8 cellular contexts compared by ENCODE assay signal in genomic region chr18:24014062-24014985, GRCh38. TPM values are rescaled to one million over a fixed set of nuclear protein-coding genes. Genes with fewer than 3 reads are reported as not detected.
DNase-seq lines count a peak whose midpoint lies in the region; FAIRE-seq and TF ChIP-seq lines count a peak whose summit lies in the region.

TSS of gene TTC39C (plus strand) at chr18:24014754. CDS start at chr18:24014872, 118 bp downstream.

- no peaks in the 10 kb centered on the region for H3K9me1 ChIP-seq in keratinocyte (ENCODE audit: control insufficient read depth, extremely low read depth, insufficient read depth, low read length)

- CTCF ChIA-PET in HEK293 (lab: Yijun Ruan, JAX) = interaction anchor here (0.6 to 2.3 kb wide), 2 partner anchors 11 to 96 kb away, joined by 3 to 6 read pairs; no protein-coding TSS in a partner anchor

- H3K9ac ChIP-seq in keratinocyte (ENCODE audit: control insufficient read depth, extremely low read depth, insufficient read depth, low read length) = peak within 1 kb of the TSS; percentile 82

- H4K20me1 ChIP-seq in keratinocyte (ENCODE audit: control insufficient read depth, extremely low read depth, insufficient read depth, low read length) = no peaks in the 10 kb centered on the region

- H2AFZ ChIP-seq in keratinocyte (ENCODE audit: control insufficient read depth, low read length) = peak within 1 kb of the TSS; percentile 60

- peak within 1 kb of the TSS; percentile 77 for H3K4me2 ChIP-seq in keratinocyte (ENCODE audit: control insufficient read depth, extremely low read depth, insufficient read depth, low read depth, low read length)

- 0 out of 2 replicates have a peak, but pooled peaks have one; percentile 7 for TF ChIP-seq CTCF in HEK293 (tag by site-specific recombination; IDR thresholded peaks at IDR 0.05)
- TF ChIP-seq CTCF in WI38 (IDR thresholded peaks at IDR 0.05; ENCODE audit: low read depth, low read length) = no peak
- no peak for TF ChIP-seq CTCF in keratinocyte (optimal IDR thresholded peaks at IDR 0.05 in 1 of 3, IDR thresholded peaks at IDR 0.05 in 1 of 3, conservative IDR thresholded peaks at IDR 0.05 in 1 of 3; ENCODE audit: extremely low read depth in 1 of 3, insufficient read depth in 2 of 3, low read length in 3 of 3)

- H3K4me1 ChIP-seq in HEK293 (ENCODE audit: control insufficient read depth, insufficient read depth, low read length) (peaks cover 4% of the 10 kb centered on the region), keratinocyte (ENCODE audit: control insufficient read depth, extremely low read depth, insufficient read depth, low read length) (peaks cover 11% of the 10 kb centered on the region)

- POLR2A ChIA-PET in HEK293 (lab: Yijun Ruan, JAX) = interaction anchor here (0.5 to 1.3 kb wide), 5 partner anchors 15 to 147 kb away, joined by 3 to 6 read pairs (median 3); partner anchors contain the start of gene CABYR

- H3K27ac ChIP-seq in HEK293 (ENCODE audit: extremely low read depth, low read depth, low read length) (peak within 1 kb of the TSS; percentile 86), keratinocyte (ENCODE audit: control insufficient read depth, insufficient read depth, low read length) (peak within 1 kb of the TSS; percentile 76)

- H3K36me3 ChIP-seq in HEK293 (ENCODE audit: control insufficient read depth in 2 of 2, insufficient read depth in 1 of 2, low read length in 2 of 2) (no peaks in the 10 kb centered on the region), keratinocyte (ENCODE audit: control insufficient read depth in 2 of 2, extremely low read depth in 1 of 2, insufficient read depth in 2 of 2, low read length in 2 of 2) (peaks cover 2 to 8% of the 10 kb centered on the region in 2 experiments)

- peaks cover 39% of the 10 kb centered on the region for H3K79me2 ChIP-seq in keratinocyte (ENCODE audit: control insufficient read depth, insufficient read depth, low read length)

- in situ Hi-C loops in T47D (cut with HindIII; ENCODE audit: low pct_unique_long_range_greater_than_20kb, low sequenced_read_pairs) = no loop called here

- H3K27me3 ChIP-seq in keratinocyte (ENCODE audit: control insufficient read depth, extremely low read depth, insufficient read depth, low read length) = peaks cover 2% of the 10 kb centered on the region

- DNase-seq in GM03348 (ENCODE audit: low spot score) = peak; percentile 94
- DNase-seq in NCI-H146 (lab: John Stamatoyannopoulos, UW) = peak; percentile 95
- peak; percentile 44 to 75 for DNase-seq in T47D (ENCODE audit: low read depth in 1 of 2, low spot score in 1 of 2)
- DNase-seq in keratinocyte (ENCODE audit: low read depth, low spot score) = no peak
- DNase-seq in stimulated activated CD4-positive, alpha-beta T cell treated with anti-CD3 and anti-CD28 coated beads, Interleukin-15, amount 100 ng/mL, for 1 hour (ENCODE audit: low read depth in 1 of 2, low spot score in 1 of 2) = peak; percentile 68 to 76
- DNase-seq in NCI-H187 treated with DMSO at 0.1 percent for 48 hours (lab: John Stamatoyannopoulos, UW) = no peak

- H3K4me3 ChIP-seq in HEK293 (ENCODE audit: low read depth, low read length) (peak within 1 kb of the TSS; percentile 58), WI38 (ENCODE audit: low read depth, low read length) (peak within 1 kb of the TSS; percentile 85), keratinocyte (ENCODE audit: control insufficient read depth in 2 of 3, extremely low read depth in 1 of 3, insufficient read depth in 2 of 3, low read depth in 1 of 3, low read length in 3 of 3) (peak within 1 kb of the TSS; percentile 62 to 88 (median 65))

- H3K9me3 ChIP-seq in HEK293 (ENCODE audit: control insufficient read depth, insufficient read depth, low read depth, low read length) (no peaks in the 10 kb centered on the region), keratinocyte (ENCODE audit: control insufficient read depth, low read depth, low read length) (no peaks in the 10 kb centered on the region)

- dilution Hi-C loops in keratinocyte (cut with MboI; ENCODE audit: extremely low pct_ligation_motif_present, low sequenced_read_pairs) = no loop called here

- FAIRE-seq in keratinocyte (lab: Jason Lieb, UNC) = no peak

TF ChIP-seq in HEK293, 187 proteins besides CTCF, POLR2A, EP300 and RAD21 (continues in another document):
- TF ChIP-seq ZNF791 (tag by site-specific recombination; IDR thresholded peaks at IDR 0.05) (no peak), ZNF26 (tag by site-specific recombination; IDR thresholded peaks at IDR 0.05) (no peak), SP3 (tag by site-specific recombination; IDR thresholded peaks at IDR 0.05) (peak; percentile 89), YY2 (tag by site-specific recombination; IDR thresholded peaks at IDR 0.05) (no peak), ZFHX2 (tag by site-specific recombination; conservative IDR thresholded peaks at IDR 0.05) (peak; percentile 78), ZNF549 (tag by site-specific recombination; IDR thresholded peaks at IDR 0.05) (no peak), ZNF518A (tag by site-specific recombination; conservative IDR thresholded peaks at IDR 0.05; ENCODE audit: low read depth) (no peak), TRIM28 (IDR thresholded peaks at IDR 0.05; ENCODE audit: borderline replicate concordance, low read length) (no peak), ZNF335 (tag by site-specific recombination; conservative IDR thresholded peaks at IDR 0.05) (peak; percentile 69), GLIS1 (tag by site-specific recombination; IDR thresholded peaks at IDR 0.05) (peak; percentile 41; the same call in 1 of the 2 replicates), ZNF488 (tag by site-specific recombination; IDR thresholded peaks at IDR 0.05) (no peak), ZNF747 (tag by site-specific recombination; IDR thresholded peaks at IDR 0.05) (no peak), ZNF311 (tag by site-specific recombination; IDR thresholded peaks at IDR 0.05; ENCODE audit: borderline replicate concordance) (no peak), GLI2 (tag by site-specific recombination; IDR thresholded peaks at IDR 0.05; ENCODE audit: borderline replicate concordance, low read depth) (no peak), WT1 (tag by site-specific recombination; IDR thresholded peaks at IDR 0.05) (no peak; the same call in 1 of the 2 replicates)

RNA-seq across cellular contexts. Expression of gene TTC39C, which starts in this region (rescaled TPM):
- polyA plus RNA-seq in keratinocyte = 13.3 to 26.8 TPM (median 25.0 TPM) in 3 replicates
- polyA plus RNA-seq in keratinocyte (2011; ENCODE audit: low read depth) = 29.0 TPM
- polyA plus RNA-seq in keratinocyte (2011; cell fraction: cytosol; rRNA removed) = 15.7 and 22.9 TPM in 2 replicates
- 14.3 and 15.3 TPM in 2 replicates for polyA plus RNA-seq in keratinocyte (2011; cell fraction: nucleus; rRNA removed)
- 18.0 and 20.9 TPM in 2 replicates for polyA plus RNA-seq in keratinocyte (2012; ENCODE audit: low replicate concordance)
- 14.6 to 36.1 TPM (median 21.8 TPM) in 3 replicates for polyA minus RNA-seq in keratinocyte
- 28.2 TPM for polyA minus RNA-seq in keratinocyte (2011; cell fraction: cytosol; rRNA and poly(A)+ RNA removed)
- polyA minus RNA-seq in keratinocyte (2011; cell fraction: nucleus; rRNA and poly(A)+ RNA removed) = 17.8 and 35.6 TPM in 2 replicates

Comparison
In these comparisons a context has a peak if more than half of its experiments do, and no peak if none do; other contexts are left out.
1. DNase-seq: peak in GM03348 (single experiment), NCI-H146 (single experiment), T47D (2 of 2) and stimulated activated CD4-positive, alpha-beta T cell treated with anti-CD3 and anti-CD28 coated beads, Interleukin-15, amount 100 ng/mL, for 1 hour (2 of 2); none in keratinocyte (single experiment) and NCI-H187 treated with DMSO at 0.1 percent for 48 hours (single experiment).
2. Peak in every context shown above with its lines, with median percentiles within 50 percentile points of each other: H3K4me3 ChIP-seq.